In the genomic region with DNA sequence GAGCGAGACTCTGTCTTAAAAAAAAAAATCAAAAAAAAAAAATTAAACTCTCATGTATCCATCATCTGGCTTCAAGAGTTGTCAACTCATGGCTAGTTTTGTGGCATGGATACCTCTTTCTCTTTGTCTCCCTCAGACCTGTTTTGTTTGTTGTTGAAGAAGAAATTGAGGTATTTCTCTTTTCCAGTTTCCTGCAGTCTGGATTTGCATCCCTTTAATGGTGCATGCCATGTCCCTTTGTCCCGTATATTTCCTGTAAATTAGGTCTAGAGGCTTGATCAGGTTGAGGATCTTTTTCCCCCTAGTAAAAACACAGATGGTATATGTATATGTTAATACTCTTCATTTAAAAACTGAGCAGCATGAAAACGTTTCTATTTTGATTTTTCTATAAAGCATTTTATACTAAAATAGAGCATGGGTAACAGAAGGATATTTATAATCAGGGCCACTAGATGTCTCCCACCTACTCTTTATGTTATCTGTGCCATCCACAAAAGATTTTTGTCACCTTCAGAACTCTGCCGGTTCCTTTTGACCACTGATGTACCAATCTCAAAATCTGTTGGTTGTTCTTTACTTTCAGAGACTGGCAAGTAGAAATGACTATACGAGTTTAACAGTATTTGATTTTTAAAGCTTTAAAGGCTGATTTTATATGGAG, we compare ENCODE assay signal across 9 cellular contexts.
A peak's percentile ranks its signal among the peaks of the same experiment; 100 is the strongest.
DNase-seq lines count a peak whose midpoint lies in the region; ATAC-seq and TF ChIP-seq lines count a peak whose summit lies in the region.
"Had no signal": no experiment of that assay in that cellular context is flagged by ENCODE, and none has a peak within 500 bp of the region (broad histone marks: within the 10 kb centered on the region; RNA-seq: fewer than 3 reads in every experiment).

No MANE protein-coding gene starts in this region.

- H3K4me1 ChIP-seq in Karpas-422 (ENCODE audit: low read length) (peaks cover 43% of the 10 kb centered on the region), adipocyte (ENCODE audit: control insufficient read depth, insufficient read depth, low read length) (no peaks in the 10 kb centered on the region), lower lobe of right lung (no peaks in the 10 kb centered on the region), Caco-2 (no peaks in the 10 kb centered on the region)

- H3K9ac ChIP-seq in Karpas-422 (ENCODE audit: low read length): no peak overlapping the region
- no peak overlapping the region for H3K9ac ChIP-seq in adipocyte (ENCODE audit: low read length)

- peak overlapping the region; percentile 29 for H3K27ac ChIP-seq in Karpas-422 (ENCODE audit: low read length)
- H3K27ac ChIP-seq in lower lobe of right lung: no peak overlapping the region

- no peak for ATAC-seq in naive B cell (ENCODE audit: low read depth in 2 of 2)
- no peak for ATAC-seq in lower lobe of right lung

- H3K4me3 Mint-ChIP-seq in naive B cell: peak overlapping the region in 2 of 8 donors; percentile 6 to 30
- H3K4me3 Mint-ChIP-seq in Caco-2 (ENCODE audit: unreplicated experiment): no peak overlapping the region

- H3K4me3 ChIP-seq in Karpas-422 (ENCODE audit: low read length): no peak overlapping the region
- no peak overlapping the region for H3K4me3 ChIP-seq in adipocyte (ENCODE audit: low read length)
- no peak overlapping the region for H3K4me3 ChIP-seq in lower lobe of right lung
- H3K4me3 ChIP-seq in H7 (ENCODE audit: insufficient read depth, low read depth, low read length): no peak overlapping the region
- H3K4me3 ChIP-seq in Caco-2 (ENCODE audit: low read depth, low read length): no peak overlapping the region

- H3K9me3 Mint-ChIP-seq in naive B cell (no peaks in the 10 kb centered on the region), Caco-2 (ENCODE audit: unreplicated experiment) (no peaks in the 10 kb centered on the region)

- H2AFZ ChIP-seq in Karpas-422 (ENCODE audit: low read length): no peak overlapping the region

- H3K4me1 Mint-ChIP-seq in naive B cell (peaks cover 13 to 26% (median 20%) of the 10 kb centered on the region in 3 donors), Caco-2 (ENCODE audit: low read depth, unreplicated experiment) (no peaks in the 10 kb centered on the region)

- H3K27ac Mint-ChIP-seq in naive B cell: peak overlapping the region in 4 of 6 donors; percentile 2 to 60 (median 44)
- no peak overlapping the region for H3K27ac Mint-ChIP-seq in Caco-2 (ENCODE audit: unreplicated experiment)

- no TSS peak for BruUV-seq in Caco-2 (replicated peaks; lab: Mats Ljungman, UMichigan)

- H3K27me3 Mint-ChIP-seq in naive B cell (no peaks in the 10 kb centered on the region), Caco-2 (ENCODE audit: insufficient read depth, unreplicated experiment) (no peaks in the 10 kb centered on the region)

- H3K36me3 ChIP-seq in Karpas-422 (ENCODE audit: insufficient read depth, low read length) (peaks cover 55% of the 10 kb centered on the region), adipocyte (ENCODE audit: control insufficient read depth, insufficient read depth, low read length, severe bottlenecking) (peaks cover 30% of the 10 kb centered on the region), lower lobe of right lung (peaks cover 10% of the 10 kb centered on the region), H7 (replicated peaks; ENCODE audit: control insufficient read depth, insufficient read depth, low read length) (peaks cover under 1% of the 10 kb centered on the region; the same call in 1 of the 2 replicates), Caco-2 (ENCODE audit: control insufficient read depth, insufficient read depth, low read length) (no peaks in the 10 kb centered on the region)

- no peaks in the 10 kb centered on the region for H3K27me3 ChIP-seq in Karpas-422 (ENCODE audit: low read length)
- no peaks in the 10 kb centered on the region for H3K27me3 ChIP-seq in adipocyte (replicated peaks; ENCODE audit: control insufficient read depth, insufficient read depth, low read length)
- no peaks in the 10 kb centered on the region for H3K27me3 ChIP-seq in lower lobe of right lung (ENCODE audit: low read depth)
- no peaks in the 10 kb centered on the region for H3K27me3 ChIP-seq in H7 (ENCODE audit: control insufficient read depth, insufficient read depth, low read length)
- H3K27me3 ChIP-seq in Caco-2 (replicated peaks; ENCODE audit: control insufficient read depth, insufficient read depth, low read length): no peaks in the 10 kb centered on the region

- H3K36me3 Mint-ChIP-seq in naive B cell: peaks cover 24 to 25% of the 10 kb centered on the region in 2 donors
- peaks cover 6% of the 10 kb centered on the region for H3K36me3 Mint-ChIP-seq in Caco-2 (ENCODE audit: insufficient read depth, unreplicated experiment)

- H3K9me3 ChIP-seq in Karpas-422 (ENCODE audit: low read length) (no peaks in the 10 kb centered on the region), adipocyte (ENCODE audit: control insufficient read depth, low read length) (no peaks in the 10 kb centered on the region), lower lobe of right lung (no peaks in the 10 kb centered on the region), Caco-2 (no peaks in the 10 kb centered on the region)

- H4K20me1 ChIP-seq in Karpas-422 (ENCODE audit: insufficient read depth, low read depth, low read length): no peaks in the 10 kb centered on the region

- no peaks in the 10 kb centered on the region for H3K9me2 ChIP-seq in Karpas-422 (replicated peaks; ENCODE audit: insufficient read depth, low read length)

- peaks cover 98% of the 10 kb centered on the region for H3K79me2 ChIP-seq in Karpas-422 (ENCODE audit: low read length)

- TF ChIP-seq CTCF in GM10248 (IDR thresholded peaks at IDR 0.05; ENCODE audit: control extremely low read depth, extremely low read depth, low read depth, missing control alignments) (no peak), lower lobe of right lung (IDR thresholded peaks at IDR 0.05) (no peak), Caco-2 (IDR thresholded peaks at IDR 0.05; ENCODE audit: insufficient read depth in 1 of 2, low read depth in 1 of 2, low read length in 1 of 2, severe bottlenecking in 1 of 2, unreplicated experiment in 1 of 2) (no peak)

- intact Hi-C loops in lower lobe of right lung (cut with DNase I) (no loop called here), Caco-2 (cut with micrococcal nuclease; ENCODE audit: unreplicated experiment) (no loop called here)

- CTCF ChIA-PET in GM10248 (lab: Yijun Ruan, JAX) (interaction anchor here (0.8 to 1.4 kb wide), 2 partner anchors 9 to 14 kb away, joined by 3 to 5 read pairs; no protein-coding TSS in a partner anchor), Caco-2 (lab: Charles Lee) (no interaction called here)

- no peak overlapping the region for H3K4me2 ChIP-seq in Karpas-422 (ENCODE audit: low read depth, low read length, poor library complexity, severe bottlenecking)

- DNase-seq in GM10248 (ENCODE audit: extremely low spot score) (peak; percentile 9), Karpas-422 (peak; percentile 55), adipocyte (ENCODE audit: low read depth) (peak; percentile 25), naive B cell (no peak), lower lobe of right lung (no peak), H7 (no peak), Caco-2 (no peak)
- DNase-seq: activated T-cell treated with anti-CD3 and anti-CD28 coated beads, Interleukin-2, amount 50 U/mL, for 1 hour; kidney glomerular epithelial cell had no signal

- POLR2A ChIA-PET in GM10248 (lab: Yijun Ruan, JAX): no interaction called here
- POLR2A ChIA-PET in Caco-2 (lab: Charles Lee): no interaction called here

Comparison
In these comparisons a context has a peak if more than half of its experiments do, and no peak if none do; other contexts are left out.
1. DNase-seq: peak in GM10248 (single experiment), Karpas-422 (single experiment) and adipocyte (single experiment); none in naive B cell (single experiment), lower lobe of right lung (single experiment), H7 (single experiment) and Caco-2 (0 of 2).